ENCODE assay signal across 23 cellular contexts in genomic region chr20:1373036-1373435, GRCh38. TPM values are rescaled to one million over a fixed set of nuclear protein-coding genes. Genes with fewer than 3 reads are reported as not detected.
A peak's percentile ranks its signal among the peaks of the same experiment; 100 is the strongest.
DNase-seq lines count a peak whose midpoint lies in the region; ATAC-seq and TF ChIP-seq lines count a peak whose summit lies in the region.
"Had no signal": no experiment of that assay in that cellular context is flagged by ENCODE, and none has a peak within 500 bp of the region (broad histone marks: within the 10 kb centered on the region; RNA-seq: fewer than 3 reads in every experiment).

No MANE protein-coding gene starts in this region.

- peak overlapping the region in 7 of 9 donors; percentile 29 to 88 (median 55) for H3K27ac Mint-ChIP-seq in naive thymus-derived CD4-positive, alpha-beta T cell
- H3K27ac Mint-ChIP-seq: stimulated activated memory B cell treated with anti-CD40 and anti-IgM and Interleukin-4, amounts not matched to agents 10 μg/mL and 1 μg/mL and 100 μg/mL, for 72 hours had no signal

- H3K36me3 ChIP-seq in left ventricle myocardium inferior (peaks cover 25% of the 10 kb centered on the region), upper lobe of left lung (peaks cover 0 to 73% (median 16%) of the 10 kb centered on the region in 4 donors)
- H3K36me3 ChIP-seq in naive thymus-derived CD4-positive, alpha-beta T cell (ENCODE audit: control insufficient read depth in 2 of 3, insufficient read depth in 3 of 3, low read length in 3 of 3), result peaks cover 0 to 66% (median 5%) of the 10 kb centered on the region in 3 experiments

- POLR2A ChIA-PET in naive thymus-derived CD4-positive, alpha-beta T cell (lab: Charles Lee), result no interaction called here

- no peak overlapping the region for H3K4me3 Mint-ChIP-seq in naive thymus-derived CD4-positive, alpha-beta T cell
- H3K4me3 Mint-ChIP-seq: effector memory CD8-positive, alpha-beta T cell; stimulated activated memory B cell treated with anti-CD40 and anti-IgM and Interleukin-4, amounts not matched to agents 10 μg/mL and 1 μg/mL and 100 μg/mL, for 72 hours; T-helper 2 cell treated with Interferon-gamma antibody and Interleukin-4, amounts not matched to agents 5 μg/mL and 100 μg/mL, for 36 hours had no signal

- 72 to 78% methylated on average over 3 of the region's 3 CpGs for WGBS in upper lobe of left lung, 2 donors

- no peaks in the 10 kb centered on the region for H3K9me3 Mint-ChIP-seq in naive thymus-derived CD4-positive, alpha-beta T cell
- H3K9me3 Mint-ChIP-seq: effector memory CD8-positive, alpha-beta T cell; stimulated activated memory B cell treated with anti-CD40 and anti-IgM and Interleukin-4, amounts not matched to agents 10 μg/mL and 1 μg/mL and 100 μg/mL, for 72 hours; T-helper 2 cell treated with Interferon-gamma antibody and Interleukin-4, amounts not matched to agents 5 μg/mL and 100 μg/mL, for 36 hours had no signal

- H3K4me3 ChIP-seq in left ventricle myocardium inferior (no peak overlapping the region), upper lobe of left lung (no peak overlapping the region)
- H3K4me3 ChIP-seq in naive thymus-derived CD4-positive, alpha-beta T cell (ENCODE audit: low read length), result no peak overlapping the region
- H3K4me3 ChIP-seq: testis had no signal

- H3K27me3 Mint-ChIP-seq in naive thymus-derived CD4-positive, alpha-beta T cell, result no peaks in the 10 kb centered on the region
- H3K27me3 Mint-ChIP-seq: effector memory CD8-positive, alpha-beta T cell; stimulated activated memory B cell treated with anti-CD40 and anti-IgM and Interleukin-4, amounts not matched to agents 10 μg/mL and 1 μg/mL and 100 μg/mL, for 72 hours had no signal

- intact Hi-C loops in left ventricle myocardium inferior (cut with micrococcal nuclease) (no loop called here), left cardiac atrium (cut with DNase I) (no loop called here)
- intact Hi-C loops in naive thymus-derived CD4-positive, alpha-beta T cell (cut with micrococcal nuclease), result loop anchor here in 1 of 2 donors (2.0 kb wide), 1 partner anchor 18 kb away; no protein-coding TSS in a partner anchor

- ATAC-seq in left cardiac atrium, result no peak
- ATAC-seq in naive thymus-derived CD4-positive, alpha-beta T cell, result no peak
- ATAC-seq in upper lobe of left lung (ENCODE audit: low FRiP score in 2 of 2), result no peak
- ATAC-seq in GM19324 (IDR thresholded peaks at IDR 0.05; ENCODE audit: low FRiP score, unreplicated experiment), result no peak
- ATAC-seq: effector memory CD8-positive, alpha-beta T cell; HCT116; stimulated activated memory B cell treated with anti-CD40 and anti-IgM and Interleukin-4, amounts not matched to agents 10 μg/mL and 1 μg/mL and 100 μg/mL, for 72 hours had no signal

- CTCF ChIA-PET in naive thymus-derived CD4-positive, alpha-beta T cell (lab: Charles Lee), result no interaction called here

- no peak for DNase-seq in left ventricle myocardium inferior
- no peak for DNase-seq in left cardiac atrium
- no peak for DNase-seq in caudate nucleus (lab: John Stamatoyannopoulos, UW)
- DNase-seq in naive thymus-derived CD4-positive, alpha-beta T cell, result no peak
- no peak for DNase-seq in upper lobe of left lung
- DNase-seq in activated CD8-positive, alpha-beta memory T cell treated with anti-CD3 and anti-CD28 coated beads, Interleukin-2, amount 50 U/mL, for 4 hours, result no peak
- no peak for DNase-seq in NCI-H748 treated with DMSO at 0.1 percent for 48 hours (lab: John Stamatoyannopoulos, UW)
- DNase-seq: activated CD4-positive, alpha-beta T cell treated with anti-CD3 and anti-CD28 coated beads for 48 hours; activated CD8-positive, alpha-beta memory T cell treated with anti-CD3 and anti-CD28 coated beads, Interleukin-2, amount 50 U/mL, for 48 hours; activated effector memory CD4-positive, alpha-beta T cell treated with anti-CD3 and anti-CD28 coated beads, Interleukin-2, amount 50 U/mL, for 16 hours; effector memory CD8-positive, alpha-beta T cell; mesenchymal stem cell; NCI-H1092 treated with DMSO at 0.1 percent for 48 hours; NCI-H2029; NCI-H774; SK-N-SH; stimulated activated CD4-positive, alpha-beta T cell treated with anti-CD3 and anti-CD28 coated beads, Interleukin-2, amount 100 ng/mL, for 48 hours had no signal

- H3K9me3 ChIP-seq in left ventricle myocardium inferior (replicated peaks) (no peaks in the 10 kb centered on the region), upper lobe of left lung (no peaks in the 10 kb centered on the region)
- H3K9me3 ChIP-seq in naive thymus-derived CD4-positive, alpha-beta T cell (ENCODE audit: control insufficient read depth in 2 of 3, low read length in 3 of 3), result no peaks in the 10 kb centered on the region
- H3K9me3 ChIP-seq: SK-N-SH, testis had no signal

- H3K4me1 Mint-ChIP-seq in naive thymus-derived CD4-positive, alpha-beta T cell, result peaks cover 29 to 70% (median 59%) of the 10 kb centered on the region in 7 donors

- H3K4me1 ChIP-seq in left ventricle myocardium inferior (peaks cover 90% of the 10 kb centered on the region), upper lobe of left lung (peaks cover 61 to 75% (median 67%) of the 10 kb centered on the region in 4 donors)
- H3K4me1 ChIP-seq in naive thymus-derived CD4-positive, alpha-beta T cell (ENCODE audit: control insufficient read depth in 2 of 2, insufficient read depth in 2 of 2, low read length in 2 of 2), result peaks cover 5 to 24% of the 10 kb centered on the region in 2 donors

- H3K27ac ChIP-seq in left ventricle myocardium inferior (replicated peaks), result peak overlapping the region; percentile 75
- peak overlapping the region; percentile 24 for H3K27ac ChIP-seq in caudate nucleus (ENCODE audit: low read depth, low read length)
- no peak overlapping the region for H3K27ac ChIP-seq in naive thymus-derived CD4-positive, alpha-beta T cell (ENCODE audit: low read depth, low read length)
- H3K27ac ChIP-seq in upper lobe of left lung, result peak overlapping the region in 3 of 4 donors; percentile 48 to 75 (median 71)
- H3K27ac ChIP-seq: RWPE1, testis had no signal

- TF ChIP-seq EP300 in upper lobe of left lung (IDR thresholded peaks at IDR 0.05), result no peak

- TF ChIP-seq CTCF in left ventricle myocardium inferior (IDR thresholded peaks at IDR 0.05; ENCODE audit: borderline replicate concordance) (no peak), upper lobe of left lung (IDR thresholded peaks at IDR 0.05) (no peak)

- H3K27me3 ChIP-seq in left ventricle myocardium inferior (ENCODE audit: low read depth) (no peaks in the 10 kb centered on the region), upper lobe of left lung (no peaks in the 10 kb centered on the region)
- H3K27me3 ChIP-seq in naive thymus-derived CD4-positive, alpha-beta T cell (ENCODE audit: control insufficient read depth in 2 of 2, insufficient read depth in 2 of 2, low read length in 2 of 2), result no peaks in the 10 kb centered on the region
- H3K27me3 ChIP-seq: testis had no signal

- no peak for TF ChIP-seq POLR2A in upper lobe of left lung (IDR thresholded peaks at IDR 0.05)

- H3K36me3 Mint-ChIP-seq in naive thymus-derived CD4-positive, alpha-beta T cell, result peaks cover 6 to 47% (median 30%) of the 10 kb centered on the region in 5 donors

RNA-seq across cellular contexts. Expression of gene FKBP1A, which starts 19.8 kb away (rescaled TPM):
- 124 TPM for total RNA-seq in left ventricle myocardium inferior
- 100 to 1,000 TPM; 154 to 214 TPM for total RNA-seq in left cardiac atrium
- total RNA-seq in naive thymus-derived CD4-positive, alpha-beta T cell, result 100 to 1,000 TPM in 2 of 5 experiments, 10 to 100 TPM in 3; 74.5 to 253 (median 93.1) TPM
- polyA plus RNA-seq in naive thymus-derived CD4-positive, alpha-beta T cell, result 10 to 100 TPM; 46.5 to 46.7 TPM
- total RNA-seq in upper lobe of left lung, result 100 to 1,000 TPM in 5 of 6 donors, 10 to 100 TPM in 1; 75.4 to 328 (median 160) TPM

RNA-seq across cellular contexts. Expression of gene SDCBP2, which starts 44.1 kb away (rescaled TPM):
- total RNA-seq in left ventricle myocardium inferior, result 2.2 TPM
- 1 to 10 TPM; 1.4 to 4.4 TPM for total RNA-seq in left cardiac atrium
- total RNA-seq in naive thymus-derived CD4-positive, alpha-beta T cell, result 1 to 10 TPM; 1.0 to 3.6 (median 1.4) TPM
- 1 to 10 TPM; 1.3 to 1.9 TPM for polyA plus RNA-seq in naive thymus-derived CD4-positive, alpha-beta T cell
- 10 to 100 TPM in 5 of 6 donors, 1 to 10 TPM in 1; 6.3 to 34.0 (median 15.9) TPM for total RNA-seq in upper lobe of left lung
